ENCODE assay signal across 1 cellular context in the genomic region with DNA sequence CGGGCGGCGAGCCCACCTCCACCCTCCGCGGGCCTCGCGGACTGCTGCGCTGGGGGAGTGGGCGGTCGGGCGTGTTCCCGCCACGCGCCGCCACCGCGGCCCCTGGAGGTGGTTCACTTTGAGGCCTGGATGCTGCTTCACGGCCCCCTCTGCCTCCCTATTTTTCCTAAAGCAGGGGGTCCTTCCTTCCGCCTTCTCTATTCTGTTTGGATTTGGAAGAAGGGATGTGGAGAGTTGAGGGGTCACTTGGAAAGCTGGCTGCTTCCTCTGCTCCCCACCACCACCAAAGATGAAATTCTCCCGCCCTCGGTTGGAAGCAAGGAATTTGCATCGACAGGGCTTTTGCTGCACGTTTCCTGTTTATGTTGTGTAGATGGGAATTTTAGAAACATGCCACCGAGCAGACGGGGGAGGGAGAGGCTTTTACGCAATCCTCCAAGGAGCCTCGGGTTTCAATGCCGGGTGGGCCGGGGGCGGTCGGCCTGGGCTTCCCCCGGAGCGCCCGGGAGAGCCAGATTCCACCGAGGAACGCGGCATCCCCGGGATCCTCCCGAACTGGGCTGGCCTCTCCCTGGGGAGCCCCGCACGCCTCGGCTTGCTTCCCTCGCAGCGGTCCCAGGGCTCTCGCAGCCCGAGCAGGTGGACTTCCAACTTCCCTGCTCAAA.
TF ChIP-seq lines count a peak whose summit lies in the region.

No MANE protein-coding gene starts in this region.

TF ChIP-seq in HepG2, 621 proteins besides CTCF, POLR2A, EP300 and RAD21 (continued from another document and continues in another):
- TF ChIP-seq, protein P1, sequence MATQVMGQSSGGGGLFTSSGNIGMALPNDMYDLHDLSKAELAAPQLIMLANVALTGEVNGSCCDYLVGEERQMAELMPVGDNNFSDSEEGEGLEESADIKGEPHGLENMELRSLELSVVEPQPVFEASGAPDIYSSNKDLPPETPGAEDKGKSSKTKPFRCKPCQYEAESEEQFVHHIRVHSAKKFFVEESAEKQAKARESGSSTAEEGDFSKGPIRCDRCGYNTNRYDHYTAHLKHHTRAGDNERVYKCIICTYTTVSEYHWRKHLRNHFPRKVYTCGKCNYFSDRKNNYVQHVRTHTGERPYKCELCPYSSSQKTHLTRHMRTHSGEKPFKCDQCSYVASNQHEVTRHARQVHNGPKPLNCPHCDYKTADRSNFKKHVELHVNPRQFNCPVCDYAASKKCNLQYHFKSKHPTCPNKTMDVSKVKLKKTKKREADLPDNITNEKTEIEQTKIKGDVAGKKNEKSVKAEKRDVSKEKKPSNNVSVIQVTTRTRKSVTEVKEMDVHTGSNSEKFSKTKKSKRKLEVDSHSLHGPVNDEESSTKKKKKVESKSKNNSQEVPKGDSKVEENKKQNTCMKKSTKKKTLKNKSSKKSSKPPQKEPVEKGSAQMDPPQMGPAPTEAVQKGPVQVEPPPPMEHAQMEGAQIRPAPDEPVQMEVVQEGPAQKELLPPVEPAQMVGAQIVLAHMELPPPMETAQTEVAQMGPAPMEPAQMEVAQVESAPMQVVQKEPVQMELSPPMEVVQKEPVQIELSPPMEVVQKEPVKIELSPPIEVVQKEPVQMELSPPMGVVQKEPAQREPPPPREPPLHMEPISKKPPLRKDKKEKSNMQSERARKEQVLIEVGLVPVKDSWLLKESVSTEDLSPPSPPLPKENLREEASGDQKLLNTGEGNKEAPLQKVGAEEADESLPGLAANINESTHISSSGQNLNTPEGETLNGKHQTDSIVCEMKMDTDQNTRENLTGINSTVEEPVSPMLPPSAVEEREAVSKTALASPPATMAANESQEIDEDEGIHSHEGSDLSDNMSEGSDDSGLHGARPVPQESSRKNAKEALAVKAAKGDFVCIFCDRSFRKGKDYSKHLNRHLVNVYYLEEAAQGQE (IDR thresholded peaks at IDR 0.05; ENCODE audit: borderline replicate concordance in 1 of 2, low read depth in 1 of 2, low read length in 2 of 2), result no peak
- TF ChIP-seq, protein P2, sequence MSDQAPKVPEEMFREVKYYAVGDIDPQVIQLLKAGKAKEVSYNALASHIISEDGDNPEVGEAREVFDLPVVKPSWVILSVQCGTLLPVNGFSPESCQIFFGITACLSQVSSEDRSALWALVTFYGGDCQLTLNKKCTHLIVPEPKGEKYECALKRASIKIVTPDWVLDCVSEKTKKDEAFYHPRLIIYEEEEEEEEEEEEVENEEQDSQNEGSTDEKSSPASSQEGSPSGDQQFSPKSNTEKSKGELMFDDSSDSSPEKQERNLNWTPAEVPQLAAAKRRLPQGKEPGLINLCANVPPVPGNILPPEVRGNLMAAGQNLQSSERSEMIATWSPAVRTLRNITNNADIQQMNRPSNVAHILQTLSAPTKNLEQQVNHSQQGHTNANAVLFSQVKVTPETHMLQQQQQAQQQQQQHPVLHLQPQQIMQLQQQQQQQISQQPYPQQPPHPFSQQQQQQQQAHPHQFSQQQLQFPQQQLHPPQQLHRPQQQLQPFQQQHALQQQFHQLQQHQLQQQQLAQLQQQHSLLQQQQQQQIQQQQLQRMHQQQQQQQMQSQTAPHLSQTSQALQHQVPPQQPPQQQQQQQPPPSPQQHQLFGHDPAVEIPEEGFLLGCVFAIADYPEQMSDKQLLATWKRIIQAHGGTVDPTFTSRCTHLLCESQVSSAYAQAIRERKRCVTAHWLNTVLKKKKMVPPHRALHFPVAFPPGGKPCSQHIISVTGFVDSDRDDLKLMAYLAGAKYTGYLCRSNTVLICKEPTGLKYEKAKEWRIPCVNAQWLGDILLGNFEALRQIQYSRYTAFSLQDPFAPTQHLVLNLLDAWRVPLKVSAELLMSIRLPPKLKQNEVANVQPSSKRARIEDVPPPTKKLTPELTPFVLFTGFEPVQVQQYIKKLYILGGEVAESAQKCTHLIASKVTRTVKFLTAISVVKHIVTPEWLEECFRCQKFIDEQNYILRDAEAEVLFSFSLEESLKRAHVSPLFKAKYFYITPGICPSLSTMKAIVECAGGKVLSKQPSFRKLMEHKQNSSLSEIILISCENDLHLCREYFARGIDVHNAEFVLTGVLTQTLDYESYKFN (CRISPR knock-in tag; conservative IDR thresholded peaks at IDR 0.05), result peak; percentile 15; the same call in 1 of the 2 replicates
- TF ChIP-seq, protein P3, sequence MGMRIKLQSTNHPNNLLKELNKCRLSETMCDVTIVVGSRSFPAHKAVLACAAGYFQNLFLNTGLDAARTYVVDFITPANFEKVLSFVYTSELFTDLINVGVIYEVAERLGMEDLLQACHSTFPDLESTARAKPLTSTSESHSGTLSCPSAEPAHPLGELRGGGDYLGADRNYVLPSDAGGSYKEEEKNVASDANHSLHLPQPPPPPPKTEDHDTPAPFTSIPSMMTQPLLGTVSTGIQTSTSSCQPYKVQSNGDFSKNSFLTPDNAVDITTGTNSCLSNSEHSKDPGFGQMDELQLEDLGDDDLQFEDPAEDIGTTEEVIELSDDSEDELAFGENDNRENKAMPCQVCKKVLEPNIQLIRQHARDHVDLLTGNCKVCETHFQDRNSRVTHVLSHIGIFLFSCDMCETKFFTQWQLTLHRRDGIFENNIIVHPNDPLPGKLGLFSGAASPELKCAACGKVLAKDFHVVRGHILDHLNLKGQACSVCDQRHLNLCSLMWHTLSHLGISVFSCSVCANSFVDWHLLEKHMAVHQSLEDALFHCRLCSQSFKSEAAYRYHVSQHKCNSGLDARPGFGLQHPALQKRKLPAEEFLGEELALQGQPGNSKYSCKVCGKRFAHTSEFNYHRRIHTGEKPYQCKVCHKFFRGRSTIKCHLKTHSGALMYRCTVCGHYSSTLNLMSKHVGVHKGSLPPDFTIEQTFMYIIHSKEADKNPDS (CRISPR knock-in tag; IDR thresholded peaks at IDR 0.05), result no peak
- TF ChIP-seq MYC (CRISPR knock-in tag; IDR thresholded peaks at IDR 0.05; ENCODE audit: borderline replicate concordance) (no peak), GPN1 (CRISPR knock-in tag; IDR thresholded peaks at IDR 0.05; ENCODE audit: borderline replicate concordance) (no peak), ZNF431 (CRISPR knock-in tag; IDR thresholded peaks at IDR 0.05; ENCODE audit: borderline replicate concordance, low read depth) (0 out of 2 replicates have a peak, but pooled peaks have one; percentile 29), PCBP1 (IDR thresholded peaks at IDR 0.05; ENCODE audit: borderline replicate concordance, low read depth, low read length) (no peak), FLYWCH1 (CRISPR knock-in tag; IDR thresholded peaks at IDR 0.05) (no peak), ZNF3 (CRISPR knock-in tag; IDR thresholded peaks at IDR 0.05) (no peak), ZNF251 (CRISPR knock-in tag; IDR thresholded peaks at IDR 0.05) (no peak), IRF2 (CRISPR knock-in tag; IDR thresholded peaks at IDR 0.05) (no peak), ZNF598 (CRISPR knock-in tag; IDR thresholded peaks at IDR 0.05; ENCODE audit: borderline replicate concordance) (0 out of 2 replicates have a peak, but pooled peaks have one; percentile 33)
- TF ChIP-seq, protein P4, sequence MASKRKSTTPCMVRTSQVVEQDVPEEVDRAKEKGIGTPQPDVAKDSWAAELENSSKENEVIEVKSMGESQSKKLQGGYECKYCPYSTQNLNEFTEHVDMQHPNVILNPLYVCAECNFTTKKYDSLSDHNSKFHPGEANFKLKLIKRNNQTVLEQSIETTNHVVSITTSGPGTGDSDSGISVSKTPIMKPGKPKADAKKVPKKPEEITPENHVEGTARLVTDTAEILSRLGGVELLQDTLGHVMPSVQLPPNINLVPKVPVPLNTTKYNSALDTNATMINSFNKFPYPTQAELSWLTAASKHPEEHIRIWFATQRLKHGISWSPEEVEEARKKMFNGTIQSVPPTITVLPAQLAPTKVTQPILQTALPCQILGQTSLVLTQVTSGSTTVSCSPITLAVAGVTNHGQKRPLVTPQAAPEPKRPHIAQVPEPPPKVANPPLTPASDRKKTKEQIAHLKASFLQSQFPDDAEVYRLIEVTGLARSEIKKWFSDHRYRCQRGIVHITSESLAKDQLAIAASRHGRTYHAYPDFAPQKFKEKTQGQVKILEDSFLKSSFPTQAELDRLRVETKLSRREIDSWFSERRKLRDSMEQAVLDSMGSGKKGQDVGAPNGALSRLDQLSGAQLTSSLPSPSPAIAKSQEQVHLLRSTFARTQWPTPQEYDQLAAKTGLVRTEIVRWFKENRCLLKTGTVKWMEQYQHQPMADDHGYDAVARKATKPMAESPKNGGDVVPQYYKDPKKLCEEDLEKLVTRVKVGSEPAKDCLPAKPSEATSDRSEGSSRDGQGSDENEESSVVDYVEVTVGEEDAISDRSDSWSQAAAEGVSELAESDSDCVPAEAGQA (IDR thresholded peaks at IDR 0.05; ENCODE audit: low read depth), result no peak
- TF ChIP-seq, protein P4 (CRISPR knock-in tag; IDR thresholded peaks at IDR 0.05; ENCODE audit: borderline replicate concordance), result no peak
- TF ChIP-seq, protein P5, sequence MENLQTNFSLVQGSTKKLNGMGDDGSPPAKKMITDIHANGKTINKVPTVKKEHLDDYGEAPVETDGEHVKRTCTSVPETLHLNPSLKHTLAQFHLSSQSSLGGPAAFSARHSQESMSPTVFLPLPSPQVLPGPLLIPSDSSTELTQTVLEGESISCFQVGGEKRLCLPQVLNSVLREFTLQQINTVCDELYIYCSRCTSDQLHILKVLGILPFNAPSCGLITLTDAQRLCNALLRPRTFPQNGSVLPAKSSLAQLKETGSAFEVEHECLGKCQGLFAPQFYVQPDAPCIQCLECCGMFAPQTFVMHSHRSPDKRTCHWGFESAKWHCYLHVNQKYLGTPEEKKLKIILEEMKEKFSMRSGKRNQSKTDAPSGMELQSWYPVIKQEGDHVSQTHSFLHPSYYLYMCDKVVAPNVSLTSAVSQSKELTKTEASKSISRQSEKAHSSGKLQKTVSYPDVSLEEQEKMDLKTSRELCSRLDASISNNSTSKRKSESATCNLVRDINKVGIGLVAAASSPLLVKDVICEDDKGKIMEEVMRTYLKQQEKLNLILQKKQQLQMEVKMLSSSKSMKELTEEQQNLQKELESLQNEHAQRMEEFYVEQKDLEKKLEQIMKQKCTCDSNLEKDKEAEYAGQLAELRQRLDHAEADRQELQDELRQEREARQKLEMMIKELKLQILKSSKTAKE (CRISPR knock-in tag; IDR thresholded peaks at IDR 0.05; ENCODE audit: borderline replicate concordance), result no peak
- TF ChIP-seq, protein P6, sequence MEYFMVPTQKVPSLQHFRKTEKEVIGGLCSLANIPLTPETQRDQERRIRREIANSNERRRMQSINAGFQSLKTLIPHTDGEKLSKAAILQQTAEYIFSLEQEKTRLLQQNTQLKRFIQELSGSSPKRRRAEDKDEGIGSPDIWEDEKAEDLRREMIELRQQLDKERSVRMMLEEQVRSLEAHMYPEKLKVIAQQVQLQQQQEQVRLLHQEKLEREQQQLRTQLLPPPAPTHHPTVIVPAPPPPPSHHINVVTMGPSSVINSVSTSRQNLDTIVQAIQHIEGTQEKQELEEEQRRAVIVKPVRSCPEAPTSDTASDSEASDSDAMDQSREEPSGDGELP (IDR thresholded peaks at IDR 0.05; ENCODE audit: borderline replicate concordance, low read depth), result no peak
- TF ChIP-seq, protein P7, sequence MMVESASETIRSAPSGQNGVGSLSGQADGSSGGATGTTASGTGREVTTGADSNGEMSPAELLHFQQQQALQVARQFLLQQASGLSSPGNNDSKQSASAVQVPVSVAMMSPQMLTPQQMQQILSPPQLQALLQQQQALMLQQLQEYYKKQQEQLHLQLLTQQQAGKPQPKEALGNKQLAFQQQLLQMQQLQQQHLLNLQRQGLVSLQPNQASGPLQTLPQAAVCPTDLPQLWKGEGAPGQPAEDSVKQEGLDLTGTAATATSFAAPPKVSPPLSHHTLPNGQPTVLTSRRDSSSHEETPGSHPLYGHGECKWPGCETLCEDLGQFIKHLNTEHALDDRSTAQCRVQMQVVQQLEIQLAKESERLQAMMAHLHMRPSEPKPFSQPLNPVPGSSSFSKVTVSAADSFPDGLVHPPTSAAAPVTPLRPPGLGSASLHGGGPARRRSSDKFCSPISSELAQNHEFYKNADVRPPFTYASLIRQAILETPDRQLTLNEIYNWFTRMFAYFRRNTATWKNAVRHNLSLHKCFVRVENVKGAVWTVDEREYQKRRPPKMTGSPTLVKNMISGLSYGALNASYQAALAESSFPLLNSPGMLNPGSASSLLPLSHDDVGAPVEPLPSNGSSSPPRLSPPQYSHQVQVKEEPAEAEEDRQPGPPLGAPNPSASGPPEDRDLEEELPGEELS (CRISPR knock-in tag; IDR thresholded peaks at IDR 0.05), result peak; percentile 60
- TF ChIP-seq, protein P8, sequence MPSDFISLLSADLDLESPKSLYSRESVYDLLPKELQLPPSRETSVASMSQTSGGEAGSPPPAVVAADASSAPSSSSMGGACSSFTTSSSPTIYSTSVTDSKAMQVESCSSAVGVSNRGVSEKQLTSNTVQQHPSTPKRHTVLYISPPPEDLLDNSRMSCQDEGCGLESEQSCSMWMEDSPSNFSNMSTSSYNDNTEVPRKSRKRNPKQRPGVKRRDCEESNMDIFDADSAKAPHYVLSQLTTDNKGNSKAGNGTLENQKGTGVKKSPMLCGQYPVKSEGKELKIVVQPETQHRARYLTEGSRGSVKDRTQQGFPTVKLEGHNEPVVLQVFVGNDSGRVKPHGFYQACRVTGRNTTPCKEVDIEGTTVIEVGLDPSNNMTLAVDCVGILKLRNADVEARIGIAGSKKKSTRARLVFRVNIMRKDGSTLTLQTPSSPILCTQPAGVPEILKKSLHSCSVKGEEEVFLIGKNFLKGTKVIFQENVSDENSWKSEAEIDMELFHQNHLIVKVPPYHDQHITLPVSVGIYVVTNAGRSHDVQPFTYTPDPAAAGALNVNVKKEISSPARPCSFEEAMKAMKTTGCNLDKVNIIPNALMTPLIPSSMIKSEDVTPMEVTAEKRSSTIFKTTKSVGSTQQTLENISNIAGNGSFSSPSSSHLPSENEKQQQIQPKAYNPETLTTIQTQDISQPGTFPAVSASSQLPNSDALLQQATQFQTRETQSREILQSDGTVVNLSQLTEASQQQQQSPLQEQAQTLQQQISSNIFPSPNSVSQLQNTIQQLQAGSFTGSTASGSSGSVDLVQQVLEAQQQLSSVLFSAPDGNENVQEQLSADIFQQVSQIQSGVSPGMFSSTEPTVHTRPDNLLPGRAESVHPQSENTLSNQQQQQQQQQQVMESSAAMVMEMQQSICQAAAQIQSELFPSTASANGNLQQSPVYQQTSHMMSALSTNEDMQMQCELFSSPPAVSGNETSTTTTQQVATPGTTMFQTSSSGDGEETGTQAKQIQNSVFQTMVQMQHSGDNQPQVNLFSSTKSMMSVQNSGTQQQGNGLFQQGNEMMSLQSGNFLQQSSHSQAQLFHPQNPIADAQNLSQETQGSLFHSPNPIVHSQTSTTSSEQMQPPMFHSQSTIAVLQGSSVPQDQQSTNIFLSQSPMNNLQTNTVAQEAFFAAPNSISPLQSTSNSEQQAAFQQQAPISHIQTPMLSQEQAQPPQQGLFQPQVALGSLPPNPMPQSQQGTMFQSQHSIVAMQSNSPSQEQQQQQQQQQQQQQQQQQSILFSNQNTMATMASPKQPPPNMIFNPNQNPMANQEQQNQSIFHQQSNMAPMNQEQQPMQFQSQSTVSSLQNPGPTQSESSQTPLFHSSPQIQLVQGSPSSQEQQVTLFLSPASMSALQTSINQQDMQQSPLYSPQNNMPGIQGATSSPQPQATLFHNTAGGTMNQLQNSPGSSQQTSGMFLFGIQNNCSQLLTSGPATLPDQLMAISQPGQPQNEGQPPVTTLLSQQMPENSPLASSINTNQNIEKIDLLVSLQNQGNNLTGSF (CRISPR knock-in tag; IDR thresholded peaks at IDR 0.05), result no peak
